ENCODE assay signal across 19 cellular contexts in genomic region chr4:81512371-81512770, GRCh38.
"Had no signal": no experiment of that assay in that cellular context is flagged by ENCODE, and none has a peak within 500 bp of the region (broad histone marks: within the 10 kb centered on the region; RNA-seq: fewer than 3 reads in every experiment).

No MANE protein-coding gene starts in this region.

- H3K4me3 ChIP-seq: adrenal gland, breast epithelium, coronary artery, gastrocnemius medialis, spleen, thyroid gland had no signal

- H3K4me1 ChIP-seq: adrenal gland, breast epithelium had no signal

- H3K4me3 Mint-ChIP-seq: activated naive CD4-positive, alpha-beta T cell treated with anti-CD3 and anti-CD28 coated beads, Interleukin-2, amount 50 U/mL, for 24 hours; immature natural killer cell; nephron had no signal

- H3K9me3 ChIP-seq: adrenal gland, breast epithelium, gastrocnemius medialis, spleen, thyroid gland had no signal

- H3K27me3 Mint-ChIP-seq: activated naive CD4-positive, alpha-beta T cell treated with anti-CD3 and anti-CD28 coated beads, Interleukin-2, amount 50 U/mL, for 24 hours had no signal

- DNase-seq: activated gamma-delta T cell; adrenal gland; gastrocnemius medialis; head of caudate nucleus; immature natural killer cell; kidney glomerular epithelial cell; occipital lobe; posterior cingulate gyrus; spleen; stimulated activated CD4-positive, alpha-beta T cell treated with anti-CD3 and anti-CD28 coated beads, Interleukin-4, amount 100 ng/mL, for 4 hours; stimulated activated naive CD4-positive, alpha-beta T cell; T-helper 1 cell; T-helper 9 cell; thyroid gland had no signal

- H3K27ac ChIP-seq: adrenal gland, breast epithelium, coronary artery, gastrocnemius medialis, thyroid gland had no signal

- ATAC-seq: activated CD4-positive, CD25-positive, alpha-beta regulatory T cell treated with anti-CD3 and anti-CD28 coated beads, Interleukin-2, amount 50 U/mL, for 24 hours; gastrocnemius medialis had no signal

- H3K36me3 Mint-ChIP-seq: activated naive CD4-positive, alpha-beta T cell treated with anti-CD3 and anti-CD28 coated beads, Interleukin-2, amount 50 U/mL, for 24 hours; immature natural killer cell had no signal

- H3K27ac Mint-ChIP-seq: activated naive CD4-positive, alpha-beta T cell treated with anti-CD3 and anti-CD28 coated beads, Interleukin-2, amount 50 U/mL, for 24 hours; nephron had no signal

- H3K27me3 ChIP-seq: adrenal gland, breast epithelium, gastrocnemius medialis, spleen, thyroid gland had no signal

- H3K36me3 ChIP-seq: adrenal gland, breast epithelium, gastrocnemius medialis, spleen, thyroid gland had no signal

- H3K9me3 Mint-ChIP-seq: activated naive CD4-positive, alpha-beta T cell treated with anti-CD3 and anti-CD28 coated beads, Interleukin-2, amount 50 U/mL, for 24 hours; immature natural killer cell; nephron had no signal
